24 cellular contexts compared by ENCODE assay signal in the genomic region with DNA sequence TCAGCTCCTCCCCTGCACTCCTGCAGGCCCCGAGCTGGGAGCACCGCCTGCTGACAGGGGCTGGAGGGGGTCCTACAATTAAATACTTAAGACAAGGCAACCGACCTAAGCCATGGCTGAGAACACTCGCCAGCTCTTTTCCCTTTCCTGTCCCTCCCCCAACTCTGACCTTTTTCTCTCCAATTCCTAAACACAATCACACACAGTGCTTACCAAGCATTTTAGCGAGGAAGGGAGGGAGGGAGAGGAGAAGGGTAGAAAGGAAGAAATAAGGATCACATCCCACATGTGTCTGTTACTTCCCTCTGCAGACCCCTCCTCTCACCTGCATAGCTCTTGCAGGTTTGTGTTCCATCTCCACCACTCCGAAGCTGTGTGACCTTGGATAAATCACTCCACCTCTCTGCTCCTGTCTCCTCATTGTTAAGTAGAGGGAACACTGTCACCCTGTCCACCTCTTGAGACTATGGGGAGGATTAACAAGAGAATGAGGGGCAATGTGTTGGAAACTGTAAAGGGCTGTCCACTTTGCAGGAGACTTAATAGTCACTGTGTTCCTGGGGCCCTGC.
"Had no signal": no experiment of that assay in that cellular context is flagged by ENCODE, and none has a peak within 500 bp of the region (broad histone marks: within the 10 kb centered on the region; RNA-seq: fewer than 3 reads in every experiment).

No MANE protein-coding gene starts in this region.

- H3K4me1 ChIP-seq: prostate gland, vagina had no signal

- H3K4me3 Mint-ChIP-seq: activated CD4-positive, alpha-beta memory T cell treated with anti-CD3 and anti-CD28 coated beads for 36 hours; activated naive CD4-positive, alpha-beta T cell treated with anti-CD3 and anti-CD28 coated beads, Interleukin-2, amount 10 ng/mL, durations not matched to agents 7 days and 5 days; activated T-cell treated with anti-CD3 and anti-CD28 coated beads, Interleukin-2, amount 50 U/mL, for 72 hours; dendritic cell treated with granulocyte-macrophage colony-stimulating factor and Interleukin-4, amounts not matched to agents 40 ng/mL and 50 ng/mL, for 4 days; natural killer cell treated with Interleukin-12 subunit alpha and Interleukin-12 subunit beta and Interleukin-15 and Interleukin-18, amount 100 ng/mL, for 72 hours; T-cell had no signal

- H3K4me1 Mint-ChIP-seq: activated naive CD4-positive, alpha-beta T cell treated with anti-CD3 and anti-CD28 coated beads, Interleukin-2, amount 10 ng/mL, durations not matched to agents 7 days and 5 days; T-cell had no signal

- DNase-seq: activated CD4-positive, alpha-beta memory T cell treated with anti-CD3 and anti-CD28 coated beads for 36 hours; activated CD4-positive, alpha-beta T cell treated with anti-CD3 and anti-CD28 coated beads for 48 hours; activated CD4-positive, CD25-positive, alpha-beta regulatory T cell; activated effector memory CD4-positive, alpha-beta T cell treated with anti-CD3 and anti-CD28 coated beads, Interleukin-2, amount 50 U/mL, for 16 hours; activated naive CD4-positive, alpha-beta T cell treated with anti-CD3 and anti-CD28 coated beads, Interleukin-2, amount 10 ng/mL, durations not matched to agents 7 days and 5 days; activated T-cell treated with anti-CD3 and anti-CD28 coated beads, Interleukin-2, amount 50 U/mL, for 72 hours; effector CD4-positive, alpha-beta T cell; erythroblast; foreskin fibroblast; heart right ventricle; kidney; midbrain; spleen; stimulated activated CD4-positive, alpha-beta T cell treated with anti-CD3 and anti-CD28 coated beads, Interleukin-4, amount 100 ng/mL, for 1 hour; stimulated activated naive CD4-positive, alpha-beta T cell; T-cell; testis; trophoblast cell had no signal

- FAIRE-seq: kidney had no signal

- H3K36me3 Mint-ChIP-seq: activated CD4-positive, alpha-beta memory T cell treated with anti-CD3 and anti-CD28 coated beads for 36 hours; activated naive CD4-positive, alpha-beta T cell treated with anti-CD3 and anti-CD28 coated beads, Interleukin-2, amount 10 ng/mL, durations not matched to agents 7 days and 5 days; natural killer cell treated with Interleukin-12 subunit alpha and Interleukin-12 subunit beta and Interleukin-15 and Interleukin-18, amount 100 ng/mL, for 72 hours; T-cell had no signal

- H3K27ac Mint-ChIP-seq: activated CD4-positive, alpha-beta memory T cell treated with anti-CD3 and anti-CD28 coated beads for 36 hours; activated naive CD4-positive, alpha-beta T cell treated with anti-CD3 and anti-CD28 coated beads, Interleukin-2, amount 10 ng/mL, durations not matched to agents 7 days and 5 days; activated T-cell treated with anti-CD3 and anti-CD28 coated beads, Interleukin-2, amount 50 U/mL, for 72 hours; dendritic cell treated with granulocyte-macrophage colony-stimulating factor and Interleukin-4, amounts not matched to agents 40 ng/mL and 50 ng/mL, for 4 days; natural killer cell treated with Interleukin-12 subunit alpha and Interleukin-12 subunit beta and Interleukin-15 and Interleukin-18, amount 100 ng/mL, for 72 hours; T-cell had no signal

- ATAC-seq: activated T-cell treated with anti-CD3 and anti-CD28 coated beads, Interleukin-2, amount 50 U/mL, for 72 hours; left lobe of liver; natural killer cell treated with Interleukin-12 subunit alpha and Interleukin-12 subunit beta and Interleukin-15 and Interleukin-18, amount 100 ng/mL, for 72 hours; T-cell had no signal

- H3K27ac ChIP-seq: heart right ventricle, prostate gland, spleen, testis, vagina had no signal

- H3K27me3 ChIP-seq: testis, vagina had no signal

- H3K9me3 ChIP-seq: heart right ventricle, prostate gland, spleen, testis, vagina had no signal

- H3K4me3 ChIP-seq: heart right ventricle, lung, prostate gland, spleen, testis, vagina had no signal

- H3K36me3 ChIP-seq: heart right ventricle, prostate gland, spleen, vagina had no signal

- H3K9me3 Mint-ChIP-seq: activated CD4-positive, alpha-beta memory T cell treated with anti-CD3 and anti-CD28 coated beads for 36 hours; activated naive CD4-positive, alpha-beta T cell treated with anti-CD3 and anti-CD28 coated beads, Interleukin-2, amount 10 ng/mL, durations not matched to agents 7 days and 5 days; activated T-cell treated with anti-CD3 and anti-CD28 coated beads, Interleukin-2, amount 50 U/mL, for 72 hours; dendritic cell treated with granulocyte-macrophage colony-stimulating factor and Interleukin-4, amounts not matched to agents 40 ng/mL and 50 ng/mL, for 4 days; natural killer cell treated with Interleukin-12 subunit alpha and Interleukin-12 subunit beta and Interleukin-15 and Interleukin-18, amount 100 ng/mL, for 72 hours; T-cell had no signal
